1 cellular context compared by ENCODE assay signal in the genomic region with DNA sequence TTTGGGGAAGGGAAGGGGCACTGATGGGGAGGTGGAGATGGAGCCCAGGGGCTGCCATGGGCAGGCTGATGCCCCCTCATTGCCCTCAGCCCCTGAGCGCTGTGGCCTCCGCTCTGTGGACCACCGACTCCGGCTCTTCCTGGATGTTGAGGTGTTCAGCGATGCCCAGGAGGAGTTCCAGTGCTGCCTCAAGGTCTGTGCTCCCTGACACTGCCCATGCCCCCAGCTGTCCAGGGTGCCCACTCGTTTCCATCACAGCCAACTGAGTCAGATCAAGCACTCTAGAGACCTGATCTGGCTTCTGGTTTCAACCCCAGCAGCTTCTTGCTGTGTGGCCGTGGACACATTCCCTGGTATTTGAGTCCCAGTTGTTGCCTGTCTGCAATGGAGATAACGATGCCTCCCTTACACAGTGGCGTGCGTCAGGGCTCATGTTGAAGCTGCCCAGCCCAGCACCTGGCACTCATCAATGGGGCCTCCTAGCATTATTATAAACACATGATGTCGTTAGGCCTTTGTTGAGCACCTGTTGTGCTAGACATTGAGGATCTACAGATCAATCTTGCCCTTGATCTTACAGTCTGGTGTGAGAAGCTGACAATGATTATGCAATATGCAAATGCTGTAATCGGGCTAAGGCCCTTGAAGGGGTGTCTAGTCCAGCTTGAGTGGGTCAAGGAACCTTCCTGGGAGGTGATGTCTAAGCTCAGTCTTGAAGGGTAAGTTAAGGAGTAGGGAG.
TF ChIP-seq lines count a peak whose summit lies in the region.

No MANE protein-coding gene starts in this region.

TF ChIP-seq in K562, 482 proteins besides CTCF, POLR2A, EP300 and RAD21:
- TF ChIP-seq, protein P1, sequence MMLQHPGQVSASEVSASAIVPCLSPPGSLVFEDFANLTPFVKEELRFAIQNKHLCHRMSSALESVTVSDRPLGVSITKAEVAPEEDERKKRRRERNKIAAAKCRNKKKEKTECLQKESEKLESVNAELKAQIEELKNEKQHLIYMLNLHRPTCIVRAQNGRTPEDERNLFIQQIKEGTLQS (IDR thresholded peaks at IDR 0.05) = 0 out of 2 replicates have a peak, but pooled peaks have one; percentile 24
- TF ChIP-seq, protein P1 (CRISPR knock-in tag; conservative IDR thresholded peaks at IDR 0.05) = no peak
- TF ChIP-seq CEBPG (CRISPR knock-in tag; IDR thresholded peaks at IDR 0.05) (peak; percentile 26; the same call in 1 of the 2 replicates), CEBPG (tag; conservative IDR thresholded peaks at IDR 0.05 in 1 of 2, IDR thresholded peaks at IDR 0.05 in 1 of 2) (peak; percentile 46 to 52; a peak in 2 of 4 replicates), KHSRP (IDR thresholded peaks at IDR 0.05) (no peak), CEBPB (tag; IDR thresholded peaks at IDR 0.05) (peak; percentile 82)
